ENCODE assay signal across 27 cellular contexts in genomic region chr6:103085801-103086200, GRCh38.
"Had no signal": no experiment of that assay in that cellular context is flagged by ENCODE, and none has a peak within 500 bp of the region (broad histone marks: within the 10 kb centered on the region; RNA-seq: fewer than 3 reads in every experiment).

No MANE protein-coding gene starts in this region.

- H3K9me3 Mint-ChIP-seq: stimulated activated memory B cell treated with anti-CD40 and anti-IgM and Interleukin-4, amounts not matched to agents 10 μg/mL and 1 μg/mL and 100 μg/mL, for 72 hours; stimulated activated naive B cell treated with anti-CD40 and anti-IgM and Interleukin-4, amounts not matched to agents 10 μg/mL and 1 μg/mL and 100 μg/mL, for 72 hours; stimulated activated naive CD8-positive, alpha-beta T cell treated with anti-CD3 and anti-CD28 coated beads, Interleukin-15, amount 100 ng/mL, for 72 hours; type B pancreatic cell had no signal

- H3K27ac ChIP-seq: stomach, suprapubic skin, testis, thoracic aorta, tibial artery, tibial nerve, transverse colon, upper lobe of left lung, upper lobe of right lung, uterus, vagina had no signal

- H3K4me3 Mint-ChIP-seq: stimulated activated effector memory CD8-positive, alpha-beta T cell treated with anti-CD3 and anti-CD28 coated beads, Interleukin-12 subunit alpha, Interleukin-12 subunit beta, amount 100 ng/mL, for 72 hours; stimulated activated memory B cell treated with anti-CD40 and anti-IgM and Interleukin-4, amounts not matched to agents 10 μg/mL and 1 μg/mL and 100 μg/mL, for 72 hours; stimulated activated naive B cell treated with anti-CD40 and anti-IgM and Interleukin-4, amounts not matched to agents 10 μg/mL and 1 μg/mL and 100 μg/mL, for 72 hours; stimulated activated naive CD8-positive, alpha-beta T cell treated with anti-CD3 and anti-CD28 coated beads, Interleukin-15, amount 100 ng/mL, for 72 hours; stimulated activated naive CD8-positive, alpha-beta T cell treated with anti-CD3 and anti-CD28 coated beads, Interleukin-15, Interleukin-2, amounts not matched to agents 100 ng/mL and 50 ng/mL, for 24 hours; type B pancreatic cell had no signal

- DNase-seq: stimulated activated CD4-positive, alpha-beta T cell treated with anti-CD3 and anti-CD28 coated beads, Interleukin-2, amount 100 ng/mL, for 48 hours; stimulated activated CD4-positive, alpha-beta T cell treated with anti-CD3 and anti-CD28 coated beads, Interleukin-4, amount 100 ng/mL, for 1 hour; stimulated activated CD4-positive, alpha-beta T cell treated with anti-CD3 and anti-CD28 coated beads, Interleukin-4, amount 100 ng/mL, for 24 hours; stimulated activated CD4-positive, alpha-beta T cell treated with anti-CD3 and anti-CD28 coated beads, Interleukin-4, amount 100 ng/mL, for 4 hours; stimulated activated CD8-positive, alpha-beta memory T cell treated with anti-CD3 and anti-CD28 coated beads, Interleukin-4, amount 100 ng/mL, for 48 hours; stimulated activated naive B cell treated with anti-CD40 and anti-IgM and Interleukin-4, amounts not matched to agents 10 μg/mL and 1 μg/mL and 100 μg/mL, for 72 hours; stimulated activated naive CD4-positive, alpha-beta T cell; stimulated activated naive CD4-positive, alpha-beta T cell treated with Interleukin-2 at 50 U/mL for 16 hours; stimulated activated naive CD8-positive, alpha-beta T cell treated with anti-CD3 and anti-CD28 coated beads, Interleukin-15, amount 100 ng/mL, for 72 hours; stimulated activated naive CD8-positive, alpha-beta T cell treated with anti-CD3 and anti-CD28 coated beads, Interleukin-15, Interleukin-2, amounts not matched to agents 100 U/mL and 50 U/mL, for 24 hours; stomach; substantia nigra; testis; tibial artery; transverse colon; trophoblast cell; upper lobe of left lung; upper lobe of right lung; uterus had no signal

- H3K27me3 Mint-ChIP-seq: stimulated activated memory B cell treated with anti-CD40 and anti-IgM and Interleukin-4, amounts not matched to agents 10 μg/mL and 1 μg/mL and 100 μg/mL, for 72 hours; stimulated activated naive B cell treated with anti-CD40 and anti-IgM and Interleukin-4, amounts not matched to agents 10 μg/mL and 1 μg/mL and 100 μg/mL, for 72 hours; stimulated activated naive CD8-positive, alpha-beta T cell treated with anti-CD3 and anti-CD28 coated beads, Interleukin-15, amount 100 ng/mL, for 72 hours; stimulated activated naive CD8-positive, alpha-beta T cell treated with anti-CD3 and anti-CD28 coated beads, Interleukin-15, Interleukin-2, amounts not matched to agents 100 ng/mL and 50 ng/mL, for 24 hours; type B pancreatic cell had no signal

- H3K9me3 ChIP-seq: suprapubic skin, testis, thoracic aorta, tibial artery, tibial nerve, transverse colon, upper lobe of left lung, upper lobe of right lung, uterus, vagina had no signal

- H3K4me1 ChIP-seq: stomach, suprapubic skin, testis, tibial artery, tibial nerve, transverse colon, upper lobe of left lung, upper lobe of right lung, uterus, vagina had no signal

- H3K4me1 Mint-ChIP-seq: stimulated activated effector memory CD8-positive, alpha-beta T cell treated with anti-CD3 and anti-CD28 coated beads, Interleukin-12 subunit alpha, Interleukin-12 subunit beta, amount 100 ng/mL, for 72 hours; stimulated activated memory B cell treated with anti-CD40 and anti-IgM and Interleukin-4, amounts not matched to agents 10 μg/mL and 1 μg/mL and 100 μg/mL, for 72 hours; stimulated activated naive B cell treated with anti-CD40 and anti-IgM and Interleukin-4, amounts not matched to agents 10 μg/mL and 1 μg/mL and 100 μg/mL, for 72 hours; stimulated activated naive CD8-positive, alpha-beta T cell treated with anti-CD3 and anti-CD28 coated beads, Interleukin-15, amount 100 ng/mL, for 72 hours had no signal

- H3K36me3 ChIP-seq: stomach, suprapubic skin, thoracic aorta, tibial artery, tibial nerve, transverse colon, upper lobe of left lung, upper lobe of right lung, uterus, vagina had no signal

- H3K4me3 ChIP-seq: stomach, suprapubic skin, testis, thoracic aorta, tibial artery, tibial nerve, transverse colon, upper lobe of left lung, upper lobe of right lung, uterus, vagina had no signal

- H3K27ac Mint-ChIP-seq: stimulated activated effector memory CD8-positive, alpha-beta T cell treated with anti-CD3 and anti-CD28 coated beads, Interleukin-12 subunit alpha, Interleukin-12 subunit beta, amount 100 ng/mL, for 72 hours; stimulated activated memory B cell treated with anti-CD40 and anti-IgM and Interleukin-4, amounts not matched to agents 10 μg/mL and 1 μg/mL and 100 μg/mL, for 72 hours; stimulated activated naive B cell treated with anti-CD40 and anti-IgM and Interleukin-4, amounts not matched to agents 10 μg/mL and 1 μg/mL and 100 μg/mL, for 72 hours; stimulated activated naive CD8-positive, alpha-beta T cell treated with anti-CD3 and anti-CD28 coated beads, Interleukin-15, amount 100 ng/mL, for 72 hours; stimulated activated naive CD8-positive, alpha-beta T cell treated with anti-CD3 and anti-CD28 coated beads, Interleukin-15, Interleukin-2, amounts not matched to agents 100 ng/mL and 50 ng/mL, for 24 hours; type B pancreatic cell had no signal

- H3K27me3 ChIP-seq: stomach, suprapubic skin, testis, tibial artery, tibial nerve, transverse colon, upper lobe of left lung, upper lobe of right lung, uterus, vagina had no signal

- H3K36me3 Mint-ChIP-seq: stimulated activated effector memory CD8-positive, alpha-beta T cell treated with anti-CD3 and anti-CD28 coated beads, Interleukin-12 subunit alpha, Interleukin-12 subunit beta, amount 100 ng/mL, for 72 hours; stimulated activated memory B cell treated with anti-CD40 and anti-IgM and Interleukin-4, amounts not matched to agents 10 μg/mL and 1 μg/mL and 100 μg/mL, for 72 hours; stimulated activated naive B cell treated with anti-CD40 and anti-IgM and Interleukin-4, amounts not matched to agents 10 μg/mL and 1 μg/mL and 100 μg/mL, for 72 hours; type B pancreatic cell had no signal
